In the genomic region with DNA sequence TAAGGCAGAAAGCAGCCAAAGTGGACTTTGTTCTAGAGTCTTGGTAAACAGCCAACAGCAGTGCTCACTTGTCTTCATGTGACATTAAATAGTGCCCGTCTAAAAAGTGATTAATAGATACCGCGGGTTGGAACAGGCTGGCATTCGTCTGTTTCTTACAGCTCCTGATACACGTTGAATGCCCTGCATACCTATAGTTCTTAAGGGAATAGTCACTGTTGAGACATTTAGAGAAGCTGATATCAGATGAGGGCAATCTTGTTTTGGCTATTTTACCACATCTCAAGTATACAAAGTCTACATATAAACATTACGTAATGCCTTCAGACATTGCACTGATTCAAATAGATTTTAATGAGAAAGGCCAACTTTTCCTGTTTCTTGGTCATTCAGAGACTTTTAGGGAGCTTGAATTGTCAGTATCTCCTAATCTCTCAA, we compare ENCODE assay signal across 1 cellular context.
TF ChIP-seq lines count a peak whose summit lies in the region.

No MANE protein-coding gene starts in this region.

TF ChIP-seq in SK-N-SH, 30 proteins besides CTCF, POLR2A, EP300 and RAD21 (continued from another document):
- TF ChIP-seq, protein P1, sequence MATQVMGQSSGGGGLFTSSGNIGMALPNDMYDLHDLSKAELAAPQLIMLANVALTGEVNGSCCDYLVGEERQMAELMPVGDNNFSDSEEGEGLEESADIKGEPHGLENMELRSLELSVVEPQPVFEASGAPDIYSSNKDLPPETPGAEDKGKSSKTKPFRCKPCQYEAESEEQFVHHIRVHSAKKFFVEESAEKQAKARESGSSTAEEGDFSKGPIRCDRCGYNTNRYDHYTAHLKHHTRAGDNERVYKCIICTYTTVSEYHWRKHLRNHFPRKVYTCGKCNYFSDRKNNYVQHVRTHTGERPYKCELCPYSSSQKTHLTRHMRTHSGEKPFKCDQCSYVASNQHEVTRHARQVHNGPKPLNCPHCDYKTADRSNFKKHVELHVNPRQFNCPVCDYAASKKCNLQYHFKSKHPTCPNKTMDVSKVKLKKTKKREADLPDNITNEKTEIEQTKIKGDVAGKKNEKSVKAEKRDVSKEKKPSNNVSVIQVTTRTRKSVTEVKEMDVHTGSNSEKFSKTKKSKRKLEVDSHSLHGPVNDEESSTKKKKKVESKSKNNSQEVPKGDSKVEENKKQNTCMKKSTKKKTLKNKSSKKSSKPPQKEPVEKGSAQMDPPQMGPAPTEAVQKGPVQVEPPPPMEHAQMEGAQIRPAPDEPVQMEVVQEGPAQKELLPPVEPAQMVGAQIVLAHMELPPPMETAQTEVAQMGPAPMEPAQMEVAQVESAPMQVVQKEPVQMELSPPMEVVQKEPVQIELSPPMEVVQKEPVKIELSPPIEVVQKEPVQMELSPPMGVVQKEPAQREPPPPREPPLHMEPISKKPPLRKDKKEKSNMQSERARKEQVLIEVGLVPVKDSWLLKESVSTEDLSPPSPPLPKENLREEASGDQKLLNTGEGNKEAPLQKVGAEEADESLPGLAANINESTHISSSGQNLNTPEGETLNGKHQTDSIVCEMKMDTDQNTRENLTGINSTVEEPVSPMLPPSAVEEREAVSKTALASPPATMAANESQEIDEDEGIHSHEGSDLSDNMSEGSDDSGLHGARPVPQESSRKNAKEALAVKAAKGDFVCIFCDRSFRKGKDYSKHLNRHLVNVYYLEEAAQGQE (IDR thresholded peaks at IDR 0.05; ENCODE audit: low read depth, low read length) = no peak
- TF ChIP-seq TEAD4 (IDR thresholded peaks at IDR 0.05; ENCODE audit: borderline replicate concordance, insufficient read depth) = peak; percentile 90
- TF ChIP-seq, protein P2, sequence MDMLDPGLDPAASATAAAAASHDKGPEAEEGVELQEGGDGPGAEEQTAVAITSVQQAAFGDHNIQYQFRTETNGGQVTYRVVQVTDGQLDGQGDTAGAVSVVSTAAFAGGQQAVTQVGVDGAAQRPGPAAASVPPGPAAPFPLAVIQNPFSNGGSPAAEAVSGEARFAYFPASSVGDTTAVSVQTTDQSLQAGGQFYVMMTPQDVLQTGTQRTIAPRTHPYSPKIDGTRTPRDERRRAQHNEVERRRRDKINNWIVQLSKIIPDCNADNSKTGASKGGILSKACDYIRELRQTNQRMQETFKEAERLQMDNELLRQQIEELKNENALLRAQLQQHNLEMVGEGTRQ (IDR thresholded peaks at IDR 0.05; ENCODE audit: borderline replicate concordance, low read depth, low read length) = no peak
- TF ChIP-seq, protein P3, sequence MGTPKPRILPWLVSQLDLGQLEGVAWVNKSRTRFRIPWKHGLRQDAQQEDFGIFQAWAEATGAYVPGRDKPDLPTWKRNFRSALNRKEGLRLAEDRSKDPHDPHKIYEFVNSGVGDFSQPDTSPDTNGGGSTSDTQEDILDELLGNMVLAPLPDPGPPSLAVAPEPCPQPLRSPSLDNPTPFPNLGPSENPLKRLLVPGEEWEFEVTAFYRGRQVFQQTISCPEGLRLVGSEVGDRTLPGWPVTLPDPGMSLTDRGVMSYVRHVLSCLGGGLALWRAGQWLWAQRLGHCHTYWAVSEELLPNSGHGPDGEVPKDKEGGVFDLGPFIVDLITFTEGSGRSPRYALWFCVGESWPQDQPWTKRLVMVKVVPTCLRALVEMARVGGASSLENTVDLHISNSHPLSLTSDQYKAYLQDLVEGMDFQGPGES (IDR thresholded peaks at IDR 0.05; ENCODE audit: low read depth, low read length) = no peak
TF ChIP-seq in SK-N-SH: peak in this region for 12.
